ENCODE assay signal across 32 cellular contexts in genomic region chr12:23282701-23283100, GRCh38.
"Had no signal": no experiment of that assay in that cellular context is flagged by ENCODE, and none has a peak within 500 bp of the region (broad histone marks: within the 10 kb centered on the region; RNA-seq: fewer than 3 reads in every experiment).

No MANE protein-coding gene starts in this region.

- H3K27ac ChIP-seq: neural progenitor cell, neutrophil, ovary, pancreas, parathyroid adenoma, prostate gland, psoas muscle, right atrium auricular region, right lobe of liver, sigmoid colon, skin epidermis, spleen had no signal

- H3K36me3 ChIP-seq: neural progenitor cell, neutrophil, ovary, pancreas, prostate gland, right atrium auricular region, right lobe of liver, sigmoid colon, spleen had no signal

- H2AFZ ChIP-seq: neural progenitor cell, parathyroid adenoma had no signal

- H3K4me3 ChIP-seq: neural progenitor cell, ovary, pancreas, prostate gland, psoas muscle, right atrium auricular region, right lobe of liver, sigmoid colon, skin epidermis, smooth muscle cell, spleen had no signal

- H3K9ac ChIP-seq: neural progenitor cell, parathyroid adenoma had no signal

- H3K4me1 ChIP-seq: neural progenitor cell, pancreas, parathyroid adenoma, prostate gland, psoas muscle, right atrium auricular region, right lobe of liver, sigmoid colon, spleen had no signal

- H3K27me3 Mint-ChIP-seq: naive thymus-derived CD4-positive, alpha-beta T cell; naive thymus-derived CD8-positive, alpha-beta T cell; natural killer cell treated with Interleukin-12 subunit alpha and Interleukin-12 subunit beta and Interleukin-15 and Interleukin-18, amount 100 ng/mL, for 72 hours; progenitor cell of endocrine pancreas had no signal

- H3K79me2 ChIP-seq: parathyroid adenoma had no signal

- H3K27ac Mint-ChIP-seq: naive thymus-derived CD4-positive, alpha-beta T cell; naive thymus-derived CD8-positive, alpha-beta T cell; natural killer cell; natural killer cell treated with Interleukin-12 subunit alpha and Interleukin-12 subunit beta and Interleukin-15 and Interleukin-18, amount 100 ng/mL, for 72 hours; nephron; nephron progenitor cell; neural progenitor cell; progenitor cell of endocrine pancreas had no signal

- H3K4me3 Mint-ChIP-seq: naive thymus-derived CD4-positive, alpha-beta T cell; naive thymus-derived CD8-positive, alpha-beta T cell; natural killer cell; natural killer cell treated with Interleukin-12 subunit alpha and Interleukin-12 subunit beta and Interleukin-15 and Interleukin-18, amount 100 ng/mL, for 72 hours; nephron; nephron progenitor cell; neural crest cell; neural progenitor cell had no signal

- H3K4me2 ChIP-seq: neural progenitor cell, smooth muscle cell had no signal

- ATAC-seq: naive thymus-derived CD4-positive, alpha-beta T cell; naive thymus-derived CD8-positive, alpha-beta T cell; natural killer cell; natural killer cell treated with Interleukin-12 subunit alpha and Interleukin-12 subunit beta and Interleukin-15 and Interleukin-18, amount 100 ng/mL, for 72 hours; pancreas; psoas muscle; right cardiac atrium; right lobe of liver; sciatic nerve had no signal

- H3K4me1 Mint-ChIP-seq: naive thymus-derived CD4-positive, alpha-beta T cell; naive thymus-derived CD8-positive, alpha-beta T cell; natural killer cell; nephron; nephron progenitor cell; neural crest cell; neural progenitor cell had no signal

- H3K9me3 Mint-ChIP-seq: nephron, nephron progenitor cell, neural progenitor cell had no signal

- H3K36me3 Mint-ChIP-seq: naive thymus-derived CD4-positive, alpha-beta T cell; naive thymus-derived CD8-positive, alpha-beta T cell; natural killer cell treated with Interleukin-12 subunit alpha and Interleukin-12 subunit beta and Interleukin-15 and Interleukin-18, amount 100 ng/mL, for 72 hours; neural progenitor cell had no signal

- H3K9me3 ChIP-seq: ovary, pancreas, psoas muscle, right atrium auricular region, right lobe of liver, sigmoid colon had no signal

- H3K27me3 ChIP-seq: neural progenitor cell, neutrophil, ovary, pancreas, right atrium auricular region, right lobe of liver, sigmoid colon, spleen had no signal

- DNase-seq: naive thymus-derived CD4-positive, alpha-beta T cell; naive thymus-derived CD8-positive, alpha-beta T cell; natural killer cell; nephron progenitor cell; nucleus accumbens; occipital lobe; ovary; pancreas; posterior cingulate gyrus; psoas muscle; retina; right cardiac atrium; right lobe of liver; sigmoid colon; small intestine; spleen; stimulated activated CD4-positive, alpha-beta T cell treated with anti-CD3 and anti-CD28 coated beads, Interleukin-12 subunit alpha, Interleukin-12 subunit beta, amount 100 ng/mL, for 4 hours; stimulated activated CD4-positive, alpha-beta T cell treated with anti-CD3 and anti-CD28 coated beads, Interleukin-15, amount 100 ng/mL, for 24 hours; stimulated activated CD4-positive, alpha-beta T cell treated with anti-CD3 and anti-CD28 coated beads, Interleukin-1b, Interleukin-23, amount 100 ng/mL, for 48 hours; stimulated activated CD4-positive, alpha-beta T cell treated with anti-CD3 and anti-CD28 coated beads, Interleukin-2, amount 100 ng/mL, for 24 hours had no signal
